16 cellular contexts compared by ENCODE assay signal in genomic region chr6:130611366-130611765, GRCh38.
DNase-seq lines count a peak whose midpoint lies in the region; ATAC-seq, FAIRE-seq and TF ChIP-seq lines count a peak whose summit lies in the region.
"Had no signal": no experiment of that assay in that cellular context is flagged by ENCODE, and none has a peak within 500 bp of the region (broad histone marks: within the 10 kb centered on the region; RNA-seq: fewer than 3 reads in every experiment).

No MANE protein-coding gene starts in this region.

- no peak overlapping the region for H3T11ph ChIP-seq in H9 (ENCODE audit: low read length)

- FAIRE-seq in bronchial epithelial cell (lab: Jason Lieb, UNC), result peak; percentile 13
- FAIRE-seq in small intestine (lab: Jason Lieb, UNC), result no peak
- FAIRE-seq: D721Med, G401.6 had no signal

- no peak overlapping the region for H4K8ac ChIP-seq in H9 (replicated peaks; ENCODE audit: insufficient read length, low read depth, low read length)

- H3K4me1 Mint-ChIP-seq in H9, result peaks cover 18 to 25% of the 10 kb centered on the region in 2 experiments
- H3K4me1 Mint-ChIP-seq: CD14-positive monocyte had no signal

- no peak overlapping the region for H3K4me2 ChIP-seq in H9 (ENCODE audit: insufficient read depth, insufficient read length, low read length)

- H3K27me3 ChIP-seq in H9 (ENCODE audit: insufficient read depth, low read length) (no peaks in the 10 kb centered on the region), bronchial epithelial cell (ENCODE audit: control insufficient read depth, insufficient read depth, low read length) (no peaks in the 10 kb centered on the region), small intestine (ENCODE audit: control insufficient read depth in 2 of 2, insufficient read depth in 2 of 2, low read length in 2 of 2) (no peaks in the 10 kb centered on the region)

- no peak overlapping the region for H3K18ac ChIP-seq in H9 (ENCODE audit: insufficient read length, low read depth, low read length)

- H3K9me3 ChIP-seq in H9 (ENCODE audit: control insufficient read depth, low read depth, low read length) (no peaks in the 10 kb centered on the region), small intestine (ENCODE audit: control insufficient read depth, low read depth) (no peaks in the 10 kb centered on the region)

- H4K91ac ChIP-seq in H9 (ENCODE audit: insufficient read length, low read depth, low read length), result no peak overlapping the region

- H3K23me2 ChIP-seq in H9 (ENCODE audit: insufficient read length, low read depth, low read length, poor library complexity, severe bottlenecking), result no peaks in the 10 kb centered on the region

- H2BK120ac ChIP-seq in H9 (ENCODE audit: low read depth, low read length, poor library complexity, severe bottlenecking), result no peak overlapping the region

- H3K4me1 ChIP-seq in H9 (ENCODE audit: insufficient read depth, low read length) (peaks cover 9% of the 10 kb centered on the region; the same call in 1 of the 2 replicates), small intestine (ENCODE audit: control insufficient read depth in 2 of 2, insufficient read depth in 1 of 2, low read depth in 1 of 2, low read length in 1 of 2) (no peaks in the 10 kb centered on the region)

- no peak overlapping the region for H2BK15ac ChIP-seq in H9 (ENCODE audit: low read depth, low read length)

- H2BK20ac ChIP-seq in H9 (ENCODE audit: low read depth, low read length, poor library complexity, severe bottlenecking), result no peak overlapping the region

- DNase-seq in H9, result no peak
- DNase-seq in bronchial epithelial cell (ENCODE audit: low read depth), result no peak
- peak; percentile 4 for DNase-seq in small intestine
- no peak for DNase-seq in SIG-M5 treated with dmso at 0.1 percent for 504 hours (lab: John Stamatoyannopoulos, UW; ENCODE audit: unreplicated experiment)
- DNase-seq: CD8-positive, alpha-beta T cell; COR-L47; DMS153; DMS79 treated with DMSO at 0.1 percent for 48 hours; EL had no signal

- H3K36me3 ChIP-seq in bronchial epithelial cell (ENCODE audit: control insufficient read depth, insufficient read depth, low read length) (no peaks in the 10 kb centered on the region), small intestine (ENCODE audit: control insufficient read depth in 2 of 2, insufficient read depth in 2 of 2, low read length in 2 of 2) (no peaks in the 10 kb centered on the region)

- H3K56ac ChIP-seq in H9 (ENCODE audit: insufficient read length, low read depth, low read length), result no peak overlapping the region

- peak overlapping the region; percentile 67 for H2BK12ac ChIP-seq in H9 (ENCODE audit: insufficient read length, low read depth, low read length)

- H3K9me3 Mint-ChIP-seq in H9, result no peaks in the 10 kb centered on the region; a peak in 1 of 5 replicates
- H3K9me3 Mint-ChIP-seq: CD8-positive, alpha-beta T cell had no signal

- no peak overlapping the region for H3K27ac Mint-ChIP-seq in H9
- H3K27ac Mint-ChIP-seq: CD14-positive monocyte; CD8-positive, alpha-beta T cell had no signal

- H2AK5ac ChIP-seq in H9 (ENCODE audit: insufficient read length, low read length), result no peak overlapping the region

- no peaks in the 10 kb centered on the region for H3K79me2 ChIP-seq in H9 (ENCODE audit: insufficient read depth, low read length)

- no peaks in the 10 kb centered on the region for H4K20me1 ChIP-seq in H9 (ENCODE audit: control insufficient read depth, insufficient read depth, insufficient read length)

- no peaks in the 10 kb centered on the region for H3K36me3 Mint-ChIP-seq in H9 (ENCODE audit: insufficient read depth in 1 of 3, low read depth in 3 of 3)
- H3K36me3 Mint-ChIP-seq: CD14-positive monocyte; CD8-positive, alpha-beta T cell had no signal

- peak overlapping the region; percentile 60 for H2BK5ac ChIP-seq in H9 (ENCODE audit: insufficient read length, low read length)

- peak overlapping the region; percentile 68; the same call in 1 of the 2 replicates for H3K14ac ChIP-seq in H9 (ENCODE audit: insufficient read depth, low read length)

- H3K23ac ChIP-seq in H9 (ENCODE audit: insufficient read length, low read depth, low read length), result no peak overlapping the region

- H2AFZ ChIP-seq in H9 (ENCODE audit: low read length), result no peak overlapping the region

- no peaks in the 10 kb centered on the region for H3K27me3 Mint-ChIP-seq in H9 (ENCODE audit: low read depth)

- TF ChIP-seq CTCF in H9 (conservative IDR thresholded peaks at IDR 0.05), result no peak
- no peak for TF ChIP-seq CTCF in bronchial epithelial cell (IDR thresholded peaks at IDR 0.05; ENCODE audit: insufficient read depth, low read length, severe bottlenecking)

- H3K4me3 ChIP-seq in bronchial epithelial cell (ENCODE audit: low read depth, low read length) (no peak overlapping the region), small intestine (ENCODE audit: low read depth in 1 of 2, low read length in 2 of 2) (no peak overlapping the region)

- H3K27ac ChIP-seq in H9 (ENCODE audit: insufficient read length, low read depth, low read length) (no peak overlapping the region), small intestine (ENCODE audit: low read depth in 1 of 2, low read length in 1 of 2) (no peak overlapping the region)
- H3K27ac ChIP-seq: HL-60 had no signal

- no peak overlapping the region for H3K4me3 Mint-ChIP-seq in H9
- H3K4me3 Mint-ChIP-seq: CD14-positive monocyte; CD8-positive, alpha-beta T cell had no signal

- no CpG with 5 or more reads among the region's 7 CpGs for WGBS in H9 (ENCODE audit: extremely low coverage, insufficient read length, low lambda C conversion rate)
- WGBS in small intestine, 3 donors, result 61 to 77% (median 65%) methylated on average over 7 of the region's 7 CpGs

- no peak for TF ChIP-seq POLR2A in GM18505 (IDR thresholded peaks at IDR 0.05; ENCODE audit: borderline replicate concordance, extremely low read depth, insufficient read depth, insufficient read length)

- no peaks in the 10 kb centered on the region for H3K79me1 ChIP-seq in H9 (ENCODE audit: insufficient read depth, low read depth, low read length, poor library complexity, severe bottlenecking)

- peak overlapping the region; percentile 58 for H4K5ac ChIP-seq in H9 (ENCODE audit: insufficient read length, low read depth, low read length)

- no peak overlapping the region for H3K4ac ChIP-seq in H9 (ENCODE audit: low read depth, low read length)

- ATAC-seq in GM18868 (IDR thresholded peaks at IDR 0.05; ENCODE audit: unreplicated experiment), result peak; percentile 31
- ATAC-seq in GM18505 (IDR thresholded peaks at IDR 0.05; ENCODE audit: unreplicated experiment), result no peak
- ATAC-seq: CD8-positive, alpha-beta T cell; HCT116 had no signal

- no peak overlapping the region for H3K9ac ChIP-seq in H9 (ENCODE audit: extremely low read depth, insufficient read length, low read length)
